34 cellular contexts compared by ENCODE assay signal in genomic region chr4:116885579-116885978, GRCh38.
DNase-seq lines count a peak whose midpoint lies in the region; ATAC-seq, FAIRE-seq and TF ChIP-seq lines count a peak whose summit lies in the region.
"Had no signal": no experiment of that assay in that cellular context is flagged by ENCODE, and none has a peak within 500 bp of the region (broad histone marks: within the 10 kb centered on the region; RNA-seq: fewer than 3 reads in every experiment).

No MANE protein-coding gene starts in this region.

- no peak; the same call in 1 of the 2 replicates for TF ChIP-seq RAD21 in SK-N-SH (IDR thresholded peaks at IDR 0.05; ENCODE audit: low read length)

- POLR2A ChIA-PET in SK-N-SH (lab: Yijun Ruan, JAX) = no interaction called here

- H3K4me1 Mint-ChIP-seq in activated naive CD8-positive, alpha-beta T cell treated with anti-CD3 and anti-CD28 coated beads for 36 hours = no peaks in the 10 kb centered on the region
- H3K4me1 Mint-ChIP-seq: B cell; CD14-positive monocyte; CD4-positive, alpha-beta memory T cell; CD4-positive, CD25-positive, alpha-beta regulatory T cell; CD8-positive, alpha-beta memory T cell had no signal

- H3K4me3 ChIP-seq in SK-N-SH (ENCODE audit: low read depth in 2 of 2, low read length in 1 of 2) (no peak overlapping the region), right atrium auricular region (no peak overlapping the region)
- H3K4me3 ChIP-seq: A549; BLaER1; BLaER1 treated with 17β-estradiol and CSF1 and Interleukin-3, amounts not matched to agents 10 nM and 100 nM had no signal

- H2AFZ ChIP-seq in SK-N-SH (ENCODE audit: low read depth) = no peak overlapping the region

- H4K20me1 ChIP-seq in SK-N-SH (ENCODE audit: insufficient read depth) = no peaks in the 10 kb centered on the region
- H4K20me1 ChIP-seq: BLaER1; BLaER1 treated with 17β-estradiol and CSF1 and Interleukin-3, amounts not matched to agents 10 nM and 100 nM had no signal

- H3K27ac Mint-ChIP-seq in activated naive CD8-positive, alpha-beta T cell treated with anti-CD3 and anti-CD28 coated beads for 36 hours = no peak overlapping the region
- H3K27ac Mint-ChIP-seq: B cell; CD14-positive monocyte; CD4-positive, alpha-beta memory T cell; CD4-positive, alpha-beta T cell; CD4-positive, CD25-positive, alpha-beta regulatory T cell; CD8-positive, alpha-beta memory T cell; CD8-positive, alpha-beta T cell had no signal

- H3K27ac ChIP-seq in SK-N-SH (ENCODE audit: low read depth in 2 of 2, low read length in 1 of 2) (peak overlapping the region in 1 of 2 experiments; percentile 77; a peak in 2 of 4 replicates), right atrium auricular region (no peak overlapping the region)
- H3K27ac ChIP-seq: 22Rv1; A549; BLaER1; BLaER1 treated with 17β-estradiol and CSF1 and Interleukin-3, amounts not matched to agents 10 nM and 100 nM; C4-2B had no signal

- H3F3A ChIP-seq in SK-N-SH (replicated peaks; ENCODE audit: insufficient read depth) = no peaks in the 10 kb centered on the region

- no peak overlapping the region for H3K4me2 ChIP-seq in SK-N-SH
- H3K4me2 ChIP-seq: A549; BLaER1; BLaER1 treated with 17β-estradiol and CSF1 and Interleukin-3, amounts not matched to agents 10 nM and 100 nM had no signal

- DNase-seq in D721Med (ENCODE audit: insufficient read length, low spot score) (no peak), SK-N-SH (peak; percentile 1), right atrium auricular region (ENCODE audit: low spot score) (no peak)
- DNase-seq in activated naive CD8-positive, alpha-beta T cell treated with anti-CD3 and anti-CD28 coated beads for 36 hours = no peak
- DNase-seq: 8988T; ACHN; AML-193; BE2C; C1 segment of cervical spinal cord; Caco-2; Calu3; CD4-positive, alpha-beta memory T cell; CD4-positive, alpha-beta T cell; CD4-positive, CD25-positive, alpha-beta regulatory T cell; CD8-positive, alpha-beta memory T cell; CD8-positive, alpha-beta T cell; COR-L47; DMS 273 treated with DMSO at 0.1 percent for 48 hours; DMS153; DMS53; DMS79; DMS79 treated with DMSO at 0.1 percent for 48 hours; DND-41; EL had no signal

- FAIRE-seq in D721Med (lab: Jason Lieb, UNC) = peak; percentile 51
- FAIRE-seq: A204.1, A549 had no signal

- TF ChIP-seq CTCF in D721Med (IDR thresholded peaks at IDR 0.05; ENCODE audit: insufficient read depth, missing control alignments) (no peak), SK-N-SH (IDR thresholded peaks at IDR 0.05) (no peak), right atrium auricular region (IDR thresholded peaks at IDR 0.05) (no peak)

- no peak overlapping the region for H3K9ac ChIP-seq in SK-N-SH
- H3K9ac ChIP-seq: BLaER1; BLaER1 treated with 17β-estradiol and CSF1 and Interleukin-3, amounts not matched to agents 10 nM and 100 nM had no signal

- no peak overlapping the region for H3K4me3 Mint-ChIP-seq in activated naive CD8-positive, alpha-beta T cell treated with anti-CD3 and anti-CD28 coated beads for 36 hours
- H3K4me3 Mint-ChIP-seq: B cell; CD14-positive monocyte; CD4-positive, alpha-beta memory T cell; CD4-positive, alpha-beta T cell; CD4-positive, CD25-positive, alpha-beta regulatory T cell; CD8-positive, alpha-beta memory T cell; CD8-positive, alpha-beta T cell had no signal

- H3K27me3 ChIP-seq in SK-N-SH (ENCODE audit: insufficient read depth) = no peaks in the 10 kb centered on the region
- no peaks in the 10 kb centered on the region for H3K27me3 ChIP-seq in right atrium auricular region
- H3K27me3 ChIP-seq: BE2C; BLaER1; BLaER1 treated with 17β-estradiol and CSF1 and Interleukin-3, amounts not matched to agents 10 nM and 100 nM had no signal

- H3K4me1 ChIP-seq in SK-N-SH (ENCODE audit: control insufficient read depth in 1 of 2, insufficient read depth in 2 of 2, low read depth in 1 of 2, low read length in 1 of 2) (no peaks in the 10 kb centered on the region; a peak in 1 of 4 replicates), right atrium auricular region (no peaks in the 10 kb centered on the region)
- H3K4me1 ChIP-seq: A549; BLaER1; BLaER1 treated with 17β-estradiol and CSF1 and Interleukin-3, amounts not matched to agents 10 nM and 100 nM; Caco-2 had no signal

- H3K36me3 Mint-ChIP-seq in activated naive CD8-positive, alpha-beta T cell treated with anti-CD3 and anti-CD28 coated beads for 36 hours = no peaks in the 10 kb centered on the region
- H3K36me3 Mint-ChIP-seq: CD14-positive monocyte; CD4-positive, alpha-beta memory T cell; CD4-positive, CD25-positive, alpha-beta regulatory T cell; CD8-positive, alpha-beta memory T cell; CD8-positive, alpha-beta T cell had no signal

- H3K79me2 ChIP-seq in SK-N-SH (ENCODE audit: insufficient read depth) = no peaks in the 10 kb centered on the region

- H3K27me3 Mint-ChIP-seq in activated naive CD8-positive, alpha-beta T cell treated with anti-CD3 and anti-CD28 coated beads for 36 hours = no peaks in the 10 kb centered on the region
- H3K27me3 Mint-ChIP-seq: B cell; CD4-positive, alpha-beta memory T cell; CD4-positive, alpha-beta T cell; CD4-positive, CD25-positive, alpha-beta regulatory T cell; CD8-positive, alpha-beta memory T cell had no signal

- peak in 1 of 2 experiments; percentile 84; a peak in 2 of 4 replicates for TF ChIP-seq EP300 in SK-N-SH (IDR thresholded peaks at IDR 0.05; ENCODE audit: borderline replicate concordance in 1 of 2, low read depth in 1 of 2, low read length in 1 of 2)

- H3K9me2 ChIP-seq in SK-N-SH = no peaks in the 10 kb centered on the region

- H3K9me3 Mint-ChIP-seq in activated naive CD8-positive, alpha-beta T cell treated with anti-CD3 and anti-CD28 coated beads for 36 hours = peaks cover 3% of the 10 kb centered on the region

- no peaks in the 10 kb centered on the region for H3K36me3 ChIP-seq in SK-N-SH (replicated peaks in 1 of 2; ENCODE audit: control insufficient read depth in 1 of 2, insufficient read depth in 2 of 2, low read length in 1 of 2)
- no peaks in the 10 kb centered on the region for H3K36me3 ChIP-seq in right atrium auricular region
- H3K36me3 ChIP-seq: BE2C; BLaER1; BLaER1 treated with 17β-estradiol and CSF1 and Interleukin-3, amounts not matched to agents 10 nM and 100 nM had no signal

- CTCF ChIA-PET in SK-N-SH (lab: Yijun Ruan, JAX) = no interaction called here

- no peaks in the 10 kb centered on the region for H3K9me3 ChIP-seq in SK-N-SH
- H3K9me3 ChIP-seq in right atrium auricular region = no peaks in the 10 kb centered on the region
- H3K9me3 ChIP-seq: A549; BE2C; BLaER1; BLaER1 treated with 17β-estradiol and CSF1 and Interleukin-3, amounts not matched to agents 10 nM and 100 nM; Caco-2 had no signal

- ATAC-seq in SK-N-SH treated with all-trans-retinoic acid at 6 μM for 48 hours = no peak
- ATAC-seq in HG03457 (IDR thresholded peaks at IDR 0.05; ENCODE audit: unreplicated experiment) = no peak
- ATAC-seq: A549; CD8-positive, alpha-beta T cell had no signal

TF ChIP-seq in SK-N-SH, 30 proteins besides CTCF, POLR2A, EP300 and RAD21 (continues in another document):
- TF ChIP-seq, protein P1, sequence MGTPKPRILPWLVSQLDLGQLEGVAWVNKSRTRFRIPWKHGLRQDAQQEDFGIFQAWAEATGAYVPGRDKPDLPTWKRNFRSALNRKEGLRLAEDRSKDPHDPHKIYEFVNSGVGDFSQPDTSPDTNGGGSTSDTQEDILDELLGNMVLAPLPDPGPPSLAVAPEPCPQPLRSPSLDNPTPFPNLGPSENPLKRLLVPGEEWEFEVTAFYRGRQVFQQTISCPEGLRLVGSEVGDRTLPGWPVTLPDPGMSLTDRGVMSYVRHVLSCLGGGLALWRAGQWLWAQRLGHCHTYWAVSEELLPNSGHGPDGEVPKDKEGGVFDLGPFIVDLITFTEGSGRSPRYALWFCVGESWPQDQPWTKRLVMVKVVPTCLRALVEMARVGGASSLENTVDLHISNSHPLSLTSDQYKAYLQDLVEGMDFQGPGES (IDR thresholded peaks at IDR 0.05; ENCODE audit: low read depth, low read length) = no peak
- no peak for TF ChIP-seq MXI1 (IDR thresholded peaks at IDR 0.05; ENCODE audit: low read depth, low read length)

TF ChIP-seq in SK-N-SH treated with all-trans-retinoic acid at 6 μM for 48 hours, 23 proteins besides CTCF, POLR2A, EP300 and RAD21:
- TF ChIP-seq CSRNP3 (CRISPR knock-in tag; IDR thresholded peaks at IDR 0.05) (no peak), TCF4 (CRISPR knock-in tag; IDR thresholded peaks at IDR 0.05; ENCODE audit: borderline replicate concordance) (peak; percentile 51)
